8 cellular contexts compared by ENCODE assay signal in genomic region chr10:99733366-99733765, GRCh38. TPM values are rescaled to one million over a fixed set of nuclear protein-coding genes. Genes with fewer than 3 reads are reported as not detected.
DNase-seq lines count a peak whose midpoint lies in the region; ATAC-seq and TF ChIP-seq lines count a peak whose summit lies in the region.

No MANE protein-coding gene starts in this region.

- H3K27ac Mint-ChIP-seq in CD4-positive, alpha-beta T cell = peak overlapping the region; percentile 5
- peak overlapping the region; percentile 67 for H3K27ac Mint-ChIP-seq in activated naive CD8-positive, alpha-beta T cell treated with anti-CD3 and anti-CD28 coated beads, Interleukin-2, amount 50 U/mL, for 24 hours

- H2BK5ac ChIP-seq in mesendoderm (ENCODE audit: low read length) = no peak overlapping the region

- H4K8ac ChIP-seq in mesendoderm (ENCODE audit: low read depth, low read length) = no peak overlapping the region

- H3K4me2 ChIP-seq in mesendoderm (ENCODE audit: low read length) = no peak overlapping the region

- H3K9me3 Mint-ChIP-seq in CD4-positive, alpha-beta T cell = no peaks in the 10 kb centered on the region
- no peaks in the 10 kb centered on the region for H3K9me3 Mint-ChIP-seq in activated naive CD8-positive, alpha-beta T cell treated with anti-CD3 and anti-CD28 coated beads, Interleukin-2, amount 50 U/mL, for 24 hours

- H3K4me3 ChIP-seq in HL-60 (replicated peaks; ENCODE audit: insufficient read depth, low read length) (peak overlapping the region; percentile 67; the same call in 1 of the 2 replicates), mucosa of rectum (ENCODE audit: low read length in 2 of 2) (peak overlapping the region; percentile 11 to 35), mesendoderm (ENCODE audit: low read length) (no peak overlapping the region)

- H3K79me1 ChIP-seq in mesendoderm (ENCODE audit: low read length) = peaks cover 3% of the 10 kb centered on the region

- H3K9me3 ChIP-seq in CD4-positive, alpha-beta T cell (ENCODE audit: control insufficient read depth, low read length) = no peaks in the 10 kb centered on the region
- no peaks in the 10 kb centered on the region for H3K9me3 ChIP-seq in mucosa of rectum (ENCODE audit: control insufficient read depth in 2 of 2, low read length in 2 of 2)

- no peak overlapping the region for H3K4ac ChIP-seq in mesendoderm (ENCODE audit: low read depth, low read length)

- H3K4me1 ChIP-seq in mucosa of rectum (ENCODE audit: control insufficient read depth in 2 of 2, insufficient read depth in 2 of 2, low read length in 2 of 2) = peaks cover 5 to 6% of the 10 kb centered on the region in 2 donors
- no peaks in the 10 kb centered on the region for H3K4me1 ChIP-seq in mesendoderm (ENCODE audit: control insufficient read depth, low read depth, low read length)

- H3K9ac ChIP-seq in mucosa of rectum (ENCODE audit: low read depth in 1 of 2, low read length in 2 of 2) (peak overlapping the region in 1 of 2 donors; percentile 31), mesendoderm (ENCODE audit: low read length) (no peak overlapping the region)

- DNase-seq in CD4-positive, alpha-beta T cell = no peak
- DNase-seq in HL-60 (ENCODE audit: low read depth in 1 of 2, low spot score in 1 of 2) (no peak), NOMO-1 (lab: John Stamatoyannopoulos, UW; ENCODE audit: unreplicated experiment in 2 of 2) (no peak), mesendoderm (no peak)
- DNase-seq in activated naive CD8-positive, alpha-beta T cell treated with anti-CD3 and anti-CD28 coated beads, Interleukin-2, amount 50 U/mL, for 24 hours = no peak
- no peak for DNase-seq in stimulated activated CD4-positive, alpha-beta T cell treated with anti-CD3 and anti-CD28 coated beads, Interleukin-12 subunit alpha, Interleukin-12 subunit beta, amount 100 ng/mL, for 4 hours

- peak overlapping the region; percentile 76 for H3K4me3 Mint-ChIP-seq in CD4-positive, alpha-beta T cell
- peak overlapping the region; percentile 99 for H3K4me3 Mint-ChIP-seq in activated naive CD8-positive, alpha-beta T cell treated with anti-CD3 and anti-CD28 coated beads, Interleukin-2, amount 50 U/mL, for 24 hours

- H2BK15ac ChIP-seq in mesendoderm (replicated peaks; ENCODE audit: low read depth) = no peak overlapping the region

- peaks cover 53% of the 10 kb centered on the region for H3K36me3 Mint-ChIP-seq in CD4-positive, alpha-beta T cell (ENCODE audit: low read depth)
- H3K36me3 Mint-ChIP-seq in activated naive CD8-positive, alpha-beta T cell treated with anti-CD3 and anti-CD28 coated beads, Interleukin-2, amount 50 U/mL, for 24 hours (ENCODE audit: low read depth) = peaks cover 42% of the 10 kb centered on the region

- intact Hi-C loops in CD4-positive, alpha-beta T cell (cut with DNase I, micrococcal nuclease) = loop anchor here (5.0 to 10.0 kb wide), 7 partner anchors 71 to 1601 kb away; partner anchors contain the start of genes ERLIN1 (in 1 of the 2), HPS1 (in 1 of the 2), R3HCC1L (in 1 of the 2) and SLC25A28 (in 1 of the 2)

- no peak overlapping the region for H3K27ac ChIP-seq in CD4-positive, alpha-beta T cell (ENCODE audit: low read depth, low read length)
- H3K27ac ChIP-seq in HL-60 (replicated peaks) = no peak overlapping the region; the same call in 1 of the 2 replicates
- H3K27ac ChIP-seq in mucosa of rectum (ENCODE audit: low read depth in 2 of 2, low read length in 2 of 2) = no peak overlapping the region
- H3K27ac ChIP-seq in mesendoderm (ENCODE audit: low read depth, low read length) = no peak overlapping the region

- no peak overlapping the region for H3K18ac ChIP-seq in mesendoderm (ENCODE audit: low read length)

- no peak overlapping the region for H3K23ac ChIP-seq in mesendoderm (ENCODE audit: low read length)

- no peaks in the 10 kb centered on the region for H3K27me3 ChIP-seq in CD4-positive, alpha-beta T cell (ENCODE audit: control insufficient read depth, insufficient read depth, low read length)
- H3K27me3 ChIP-seq in HL-60 (ENCODE audit: insufficient read depth, poor library complexity, severe bottlenecking) (no peaks in the 10 kb centered on the region), mucosa of rectum (ENCODE audit: control insufficient read depth in 2 of 2, insufficient read depth in 2 of 2, low read length in 2 of 2) (no peaks in the 10 kb centered on the region), mesendoderm (ENCODE audit: insufficient read depth, low read length, poor library complexity) (no peaks in the 10 kb centered on the region)

- H3K56ac ChIP-seq in mesendoderm (ENCODE audit: low read length) = no peak overlapping the region

- CTCF ChIA-PET in CD4-positive, alpha-beta T cell (lab: Charles Lee) = interaction anchor here (1.1 to 2.2 kb wide), 3 partner anchors 10 to 341 kb away, joined by 4 to 7 read pairs (median 5); partner anchors contain the start of gene DNMBP

- ATAC-seq in CD4-positive, alpha-beta T cell (ENCODE audit: poor library complexity) = no peak
- ATAC-seq in activated naive CD8-positive, alpha-beta T cell treated with anti-CD3 and anti-CD28 coated beads, Interleukin-2, amount 50 U/mL, for 24 hours = no peak
- no peak for ATAC-seq in HG03439 (IDR thresholded peaks at IDR 0.05; ENCODE audit: unreplicated experiment)

- WGBS in mesendoderm (ENCODE audit: extremely low coverage, insufficient coverage, low lambda C conversion rate) = no CpG with 5 or more reads among the region's 8 CpGs

- H3K36me3 ChIP-seq in mucosa of rectum (ENCODE audit: control insufficient read depth in 2 of 2, insufficient read depth in 2 of 2, low read length in 2 of 2) (peaks cover 3 to 11% of the 10 kb centered on the region in 2 donors), mesendoderm (ENCODE audit: control insufficient read depth, insufficient read depth, low read length) (no peaks in the 10 kb centered on the region)

- H3K79me2 ChIP-seq in mesendoderm (ENCODE audit: control insufficient read depth, insufficient read depth, low read length) = no peaks in the 10 kb centered on the region

- H4K5ac ChIP-seq in mesendoderm (ENCODE audit: low read length) = no peak overlapping the region

- no peak for TF ChIP-seq CTCF in CD4-positive, alpha-beta T cell (IDR thresholded peaks at IDR 0.05)
- no peak for TF ChIP-seq CTCF in HL-60 (IDR thresholded peaks at IDR 0.05; ENCODE audit: insufficient read depth, low read length)

- peaks cover 52% of the 10 kb centered on the region for H3K4me1 Mint-ChIP-seq in CD4-positive, alpha-beta T cell (ENCODE audit: low read depth)
- peaks cover 40% of the 10 kb centered on the region for H3K4me1 Mint-ChIP-seq in activated naive CD8-positive, alpha-beta T cell treated with anti-CD3 and anti-CD28 coated beads, Interleukin-2, amount 50 U/mL, for 24 hours

- POLR2A ChIA-PET in CD4-positive, alpha-beta T cell (lab: Charles Lee) = interaction anchor here (2.4 to 2.9 kb wide), 2 partner anchors 113 to 303 kb away, joined by 12 to 57 read pairs; partner anchors contain the start of genes GOT1 and SLC25A28

- no peak overlapping the region for H2AK5ac ChIP-seq in mesendoderm (ENCODE audit: low read length)

- H2BK120ac ChIP-seq in mesendoderm (ENCODE audit: low read depth, low read length) = no peak overlapping the region

- no peaks in the 10 kb centered on the region for H3K27me3 Mint-ChIP-seq in CD4-positive, alpha-beta T cell
- H3K27me3 Mint-ChIP-seq in activated naive CD8-positive, alpha-beta T cell treated with anti-CD3 and anti-CD28 coated beads, Interleukin-2, amount 50 U/mL, for 24 hours = no peaks in the 10 kb centered on the region

RNA-seq across cellular contexts. Expression of gene CUTC, which starts 1.3 kb away (rescaled TPM):
- total RNA-seq in CD4-positive, alpha-beta T cell = 10 to 100 TPM; 14.1 to 16.0 TPM
- polyA plus RNA-seq in mesendoderm (2013, experiment 1 of 2) = 24.3 TPM
- polyA plus RNA-seq in mesendoderm (2013, experiment 2 of 2) = 23.4 TPM

RNA-seq across cellular contexts. Expression of gene COX15, which starts 1.4 kb away (rescaled TPM):
- total RNA-seq in CD4-positive, alpha-beta T cell = 1 to 10 TPM; 7.7 to 7.9 TPM
- polyA plus RNA-seq in mesendoderm (2013, experiment 1 of 2) = 16.7 TPM
- polyA plus RNA-seq in mesendoderm (2013, experiment 2 of 2) = 16.4 TPM

RNA-seq across cellular contexts. Expression of gene ABCC2, which starts 49.1 kb away (rescaled TPM):
- 1 to 10 TPM; 3.0 to 3.4 TPM for total RNA-seq in CD4-positive, alpha-beta T cell
- polyA plus RNA-seq in mesendoderm (2013, experiment 1 of 2) = 0.15 TPM
- polyA plus RNA-seq in mesendoderm (2013, experiment 2 of 2) = 0.14 TPM
